Comparison of ENCODE assay signal across 17 cellular contexts in genomic region chr7:108282427-108282996, GRCh38.
"Had no signal": no experiment of that assay in that cellular context is flagged by ENCODE, and none has a peak within 500 bp of the region (broad histone marks: within the 10 kb centered on the region; RNA-seq: fewer than 3 reads in every experiment).

No MANE protein-coding gene starts in this region.

- H3K4me3 Mint-ChIP-seq: activated naive CD8-positive, alpha-beta T cell; activated T-cell treated with anti-CD3 and anti-CD28 coated beads, Interleukin-2, amount 50 U/mL, for 4 hours; natural killer cell treated with Interleukin-12 subunit alpha and Interleukin-12 subunit beta and Interleukin-15 and Interleukin-18, amount 100 ng/mL, for 72 hours; stimulated activated naive B cell treated with anti-CD40 and anti-IgM and Interleukin-4, amounts not matched to agents 10 μg/mL and 1 μg/mL and 100 μg/mL, for 72 hours had no signal

- FAIRE-seq: frontal cortex had no signal

- H3K4me3 ChIP-seq: cardiac muscle cell, heart left ventricle, prostate gland, right lobe of liver had no signal

- ATAC-seq: activated T-cell treated with anti-CD3 and anti-CD28 coated beads, Interleukin-2, amount 50 U/mL, for 4 hours; heart left ventricle; left lobe of liver; natural killer cell treated with Interleukin-12 subunit alpha and Interleukin-12 subunit beta and Interleukin-15 and Interleukin-18, amount 100 ng/mL, for 72 hours; right lobe of liver; stimulated activated naive B cell treated with anti-CD40 and anti-IgM and Interleukin-4, amounts not matched to agents 10 μg/mL and 1 μg/mL and 100 μg/mL, for 72 hours had no signal

- H3K27ac ChIP-seq: cardiac muscle cell, heart left ventricle, prostate gland, right lobe of liver had no signal

- H3K27me3 ChIP-seq: cardiac muscle cell, right lobe of liver had no signal

- H3K27ac Mint-ChIP-seq: activated naive CD8-positive, alpha-beta T cell; natural killer cell treated with Interleukin-12 subunit alpha and Interleukin-12 subunit beta and Interleukin-15 and Interleukin-18, amount 100 ng/mL, for 72 hours; stimulated activated naive B cell treated with anti-CD40 and anti-IgM and Interleukin-4, amounts not matched to agents 10 μg/mL and 1 μg/mL and 100 μg/mL, for 72 hours had no signal

- H3K9me3 ChIP-seq: heart left ventricle, prostate gland, right lobe of liver had no signal

- H3K36me3 ChIP-seq: cardiac muscle cell, heart left ventricle, prostate gland, right lobe of liver had no signal

- H3K27me3 Mint-ChIP-seq: activated naive CD8-positive, alpha-beta T cell had no signal

- H3K4me1 ChIP-seq: heart left ventricle, prostate gland, right lobe of liver had no signal

- DNase-seq: activated CD4-positive, alpha-beta T cell treated with anti-CD3 and anti-CD28 coated beads, Interleukin-2, amount 50 U/mL, for 4 hours; activated CD4-positive, CD25-positive, alpha-beta regulatory T cell treated with anti-CD3 and anti-CD28 coated beads, Interleukin-2, amount 50 U/mL, for 72 hours; activated effector memory CD4-positive, alpha-beta T cell treated with anti-CD3 and anti-CD28 coated beads, Interleukin-2, amount 50 U/mL, for 16 hours; activated T-cell treated with anti-CD3 and anti-CD28 coated beads, Interleukin-2, amount 50 U/mL, for 4 hours; aorta; heart left ventricle; occipital lobe; right lobe of liver; stimulated activated CD4-positive, alpha-beta T cell treated with anti-CD3 and anti-CD28 coated beads, Interleukin-1b, Interleukin-23, amount 100 ng/mL, for 48 hours; stimulated activated naive B cell treated with anti-CD40 and anti-IgM and Interleukin-4, amounts not matched to agents 10 μg/mL and 1 μg/mL and 100 μg/mL, for 72 hours; trophoblast cell had no signal

- H3K9me3 Mint-ChIP-seq: activated T-cell treated with anti-CD3 and anti-CD28 coated beads, Interleukin-2, amount 50 U/mL, for 4 hours had no signal
